In genomic region chr21:36384885-36385232, GRCh38 we compare ENCODE assay signal across 8 cellular contexts. TPM values are rescaled to one million over a fixed set of nuclear protein-coding genes. Genes with fewer than 3 reads are reported as not detected.
A peak's percentile ranks its signal among the peaks of the same experiment; 100 is the strongest.
DNase-seq lines count a peak whose midpoint lies in the region; ATAC-seq, FAIRE-seq and TF ChIP-seq lines count a peak whose summit lies in the region.

No MANE protein-coding gene starts in this region.

- TF ChIP-seq POLR2A in GM12892 (IDR thresholded peaks at IDR 0.05; ENCODE audit: low read depth, low read length), result no peak

- no peak for TF ChIP-seq CTCF in brain microvascular endothelial cell (IDR thresholded peaks at IDR 0.05; ENCODE audit: low read depth, low read length, missing control alignments)
- no peak for TF ChIP-seq CTCF in osteocyte (IDR thresholded peaks at IDR 0.05)

- H3K27ac ChIP-seq in brain microvascular endothelial cell, result no peak overlapping the region

- intact Hi-C loops in left colon (cut with DNase I, micrococcal nuclease), result no loop called here

- peak; percentile 17 for ATAC-seq in GM18498 (IDR thresholded peaks at IDR 0.05; ENCODE audit: unreplicated experiment)
- peak; percentile 13 for ATAC-seq in HG03159 (IDR thresholded peaks at IDR 0.05; ENCODE audit: unreplicated experiment)
- ATAC-seq in left colon, result no peak

- no peaks in the 10 kb centered on the region for H3K27me3 ChIP-seq in brain microvascular endothelial cell (replicated peaks)

- in situ Hi-C loops in brain microvascular endothelial cell (cut with HindIII; ENCODE audit: low pct_ligation_motif_present, low sequenced_read_pairs), result no loop called here

- no peaks in the 10 kb centered on the region for H3K36me3 Mint-ChIP-seq in osteocyte (ENCODE audit: unreplicated experiment)

- peaks cover 10% of the 10 kb centered on the region for H3K4me1 Mint-ChIP-seq in osteocyte (ENCODE audit: unreplicated experiment)

- DNase-seq in brain microvascular endothelial cell (no peak), osteocyte (ENCODE audit: extremely low spot score, unreplicated experiment) (no peak), SIG-M5 treated with dmso at 0.1 percent for 504 hours (lab: John Stamatoyannopoulos, UW; ENCODE audit: unreplicated experiment) (no peak), cerebellar cortex (ENCODE audit: low spot score) (no peak), left colon (no peak), GM12892 (ENCODE audit: insufficient read length) (no peak)

- H3K4me3 ChIP-seq in brain microvascular endothelial cell (ENCODE audit: low read depth, low read length), result peak overlapping the region; percentile 60

- no peaks in the 10 kb centered on the region for H3K36me3 ChIP-seq in brain microvascular endothelial cell (replicated peaks)

- no peak for FAIRE-seq in GM12892 (lab: Jason Lieb, UNC)

- peak overlapping the region; percentile 63 for H3K4me3 Mint-ChIP-seq in osteocyte (ENCODE audit: unreplicated experiment)

- no peaks in the 10 kb centered on the region for H3K27me3 Mint-ChIP-seq in osteocyte (ENCODE audit: unreplicated experiment)

- no peaks in the 10 kb centered on the region for H3K9me3 Mint-ChIP-seq in osteocyte (ENCODE audit: unreplicated experiment)

- no peak overlapping the region for H3K27ac Mint-ChIP-seq in osteocyte (ENCODE audit: unreplicated experiment)

RNA-seq across cellular contexts. Expression of gene CHAF1B, which starts 0.3 kb away (rescaled TPM):
- 4.9 and 5.5 TPM in 2 replicates for total RNA-seq in osteocyte
- 1 to 10 TPM; 1.4 to 2.7 TPM for total RNA-seq in left colon
- 17.9 TPM for polyA plus RNA-seq in GM12892 (2012; ENCODE audit: missing spikeins)
